8 cellular contexts compared by ENCODE assay signal in genomic region chr14:22112004-22112403, GRCh38.
DNase-seq lines count a peak whose midpoint lies in the region; ATAC-seq and TF ChIP-seq lines count a peak whose summit lies in the region.

No MANE protein-coding gene starts in this region.

- H3K4me1 Mint-ChIP-seq in activated CD4-positive, alpha-beta memory T cell treated with anti-CD3 and anti-CD28 coated beads, Interleukin-2, amount 10 ng/mL, durations not matched to agents 7 days and 5 days: peaks cover 27% of the 10 kb centered on the region
- H3K4me1 Mint-ChIP-seq in type B pancreatic cell (ENCODE audit: unreplicated experiment): no peaks in the 10 kb centered on the region

- H3K4me3 ChIP-seq in AG04450 (ENCODE audit: low read depth, low read length): no peak overlapping the region
- no peak overlapping the region for H3K4me3 ChIP-seq in HCT116 (replicated peaks in 1 of 2; ENCODE audit: low read depth in 1 of 2, low read length in 2 of 2)
- no peak overlapping the region for H3K4me3 ChIP-seq in adrenal gland

- peak overlapping the region; percentile 74 for H3K4me3 Mint-ChIP-seq in activated CD4-positive, alpha-beta memory T cell treated with anti-CD3 and anti-CD28 coated beads, Interleukin-2, amount 10 ng/mL, durations not matched to agents 7 days and 5 days
- H3K4me3 Mint-ChIP-seq in type B pancreatic cell: no peak overlapping the region

- DNase-seq in AG04450 (ENCODE audit: low read depth, low spot score) (no peak), HCT116 (ENCODE audit: low read depth, low spot score) (no peak), germinal center (ENCODE audit: low spot score) (peak; percentile 10), type B pancreatic cell (ENCODE audit: extremely low spot score, unreplicated experiment) (no peak), adrenal gland (no peak), NCI-H128 (lab: John Stamatoyannopoulos, UW; ENCODE audit: unreplicated experiment) (no peak), posterior vena cava (ENCODE audit: low spot score) (no peak)
- peak; percentile 53 for DNase-seq in activated CD4-positive, alpha-beta memory T cell treated with anti-CD3 and anti-CD28 coated beads, Interleukin-2, amount 10 ng/mL, durations not matched to agents 7 days and 5 days

- no peaks in the 10 kb centered on the region for H4K20me1 ChIP-seq in HCT116 (ENCODE audit: insufficient read depth)

- H2AFZ ChIP-seq in HCT116 (ENCODE audit: low read depth, low read length, poor library complexity, severe bottlenecking): no peak overlapping the region

- H3K4me2 ChIP-seq in HCT116 (ENCODE audit: low read length): no peak overlapping the region

- H3K9me3 Mint-ChIP-seq in activated CD4-positive, alpha-beta memory T cell treated with anti-CD3 and anti-CD28 coated beads, Interleukin-2, amount 10 ng/mL, durations not matched to agents 7 days and 5 days: no peaks in the 10 kb centered on the region
- H3K9me3 Mint-ChIP-seq in type B pancreatic cell: no peaks in the 10 kb centered on the region

- H3K27ac Mint-ChIP-seq in activated CD4-positive, alpha-beta memory T cell treated with anti-CD3 and anti-CD28 coated beads, Interleukin-2, amount 10 ng/mL, durations not matched to agents 7 days and 5 days: peak overlapping the region; percentile 58
- H3K27ac Mint-ChIP-seq in type B pancreatic cell: no peak overlapping the region

- no TSS peak for BruUV-seq in HCT116 (replicated peaks; lab: Mats Ljungman, UMichigan)

- H3K4me1 ChIP-seq in HCT116 (ENCODE audit: control insufficient read depth in 1 of 2, insufficient read depth in 2 of 2, low read length in 2 of 2) (no peaks in the 10 kb centered on the region), adrenal gland (replicated peaks in 1 of 2) (no peaks in the 10 kb centered on the region)

- no peaks in the 10 kb centered on the region for H3K9me2 ChIP-seq in HCT116 (ENCODE audit: insufficient read depth)

- H3K9me3 ChIP-seq in AG04450 (ENCODE audit: control insufficient read depth, insufficient read depth, low read length): no peaks in the 10 kb centered on the region
- no peaks in the 10 kb centered on the region for H3K9me3 ChIP-seq in HCT116 (ENCODE audit: control insufficient read depth in 1 of 2, insufficient read depth in 1 of 2, low read depth in 1 of 2, low read length in 2 of 2)
- no peaks in the 10 kb centered on the region for H3K9me3 ChIP-seq in adrenal gland (replicated peaks in 1 of 3)

- TF ChIP-seq RAD21 in HCT116 (IDR thresholded peaks at IDR 0.05; ENCODE audit: low read depth): peak; percentile 25; the same call in 1 of the 2 replicates

- TF ChIP-seq CTCF in AG04450 (IDR thresholded peaks at IDR 0.05; ENCODE audit: low read depth, low read length) (peak; percentile 58), HCT116 (IDR thresholded peaks at IDR 0.05 in 2 of 3, conservative IDR thresholded peaks at IDR 0.05 in 1 of 3; ENCODE audit: borderline replicate concordance in 1 of 3, insufficient read depth in 1 of 3, low read depth in 2 of 3, low read length in 2 of 3) (peak; percentile 11 to 84 (median 65); a peak in 4 of 6 replicates), type B pancreatic cell (conservative IDR thresholded peaks at IDR 0.05) (peak; percentile 77), adrenal gland (IDR thresholded peaks at IDR 0.05) (peak in 1 of 6 experiments; percentile 35)

- no peaks in the 10 kb centered on the region for H3K27me3 Mint-ChIP-seq in activated CD4-positive, alpha-beta memory T cell treated with anti-CD3 and anti-CD28 coated beads, Interleukin-2, amount 10 ng/mL, durations not matched to agents 7 days and 5 days
- H3K27me3 Mint-ChIP-seq in type B pancreatic cell: peaks cover 10% of the 10 kb centered on the region

- POLR2A ChIA-PET in AG04450 (lab: Yijun Ruan, JAX): interaction anchor here (0.6 kb wide), 1 partner anchor 263 kb away, joined by 3 read pairs; no protein-coding TSS in a partner anchor
- POLR2A ChIA-PET in HCT116 (lab: Charles Lee): no interaction called here
- POLR2A ChIA-PET in activated CD4-positive, alpha-beta memory T cell treated with anti-CD3 and anti-CD28 coated beads, Interleukin-2, amount 10 ng/mL, durations not matched to agents 7 days and 5 days (lab: Charles Lee): interaction anchor here (1.4 to 2.4 kb wide), 2 partner anchors 420 to 436 kb away, joined by 3 to 6 read pairs; no protein-coding TSS in a partner anchor

- WGBS in adrenal gland, 4 donors: 69 to 74% (median 72%) methylated on average over 3 of the region's 3 CpGs

- no peak for TF ChIP-seq POLR2A in HCT116 (IDR thresholded peaks at IDR 0.05; ENCODE audit: borderline replicate concordance, extremely low read depth, insufficient read depth, insufficient read length)
- no peak for TF ChIP-seq POLR2A in adrenal gland (IDR thresholded peaks at IDR 0.05)

- H3K36me3 ChIP-seq in HCT116 (ENCODE audit: control insufficient read depth in 1 of 2, insufficient read depth in 2 of 2, low read length in 2 of 2): no peaks in the 10 kb centered on the region
- H3K36me3 ChIP-seq in adrenal gland (replicated peaks in 1 of 2): no peaks in the 10 kb centered on the region

- H3K27me3 ChIP-seq in AG04450 (ENCODE audit: control insufficient read depth, insufficient read depth, low read length) (no peaks in the 10 kb centered on the region), HCT116 (ENCODE audit: insufficient read depth, low read length) (peaks cover 17% of the 10 kb centered on the region; the same call in 1 of the 2 replicates), adrenal gland (no peaks in the 10 kb centered on the region)

- RAD21 ChIA-PET in HCT116 (lab: Charles Lee; ENCODE audit: low non-redundant PET in 1 of 2, low total read pairs in 2 of 2, uncharacterized antibody in 2 of 2, unreplicated experiment in 2 of 2): no interaction called here

- no peak; the same call in 1 of the 2 replicates for ATAC-seq in HCT116

- no peaks in the 10 kb centered on the region for H3K36me3 Mint-ChIP-seq in activated CD4-positive, alpha-beta memory T cell treated with anti-CD3 and anti-CD28 coated beads, Interleukin-2, amount 10 ng/mL, durations not matched to agents 7 days and 5 days (ENCODE audit: low read depth)
- H3K36me3 Mint-ChIP-seq in type B pancreatic cell: no peaks in the 10 kb centered on the region

- CTCF ChIA-PET in AG04450 (lab: Charles Lee): interaction anchor here (0.6 to 2.2 kb wide), 25 partner anchors 8 to 278 kb away, joined by 3 to 18 read pairs (median 3); no protein-coding TSS in a partner anchor
- CTCF ChIA-PET in HCT116 (lab: Charles Lee): interaction anchor here (0.6 to 1.9 kb wide), 14 partner anchors 9 to 263 kb away, joined by 3 to 15 read pairs (median 4); no protein-coding TSS in a partner anchor
- CTCF ChIA-PET in activated CD4-positive, alpha-beta memory T cell treated with anti-CD3 and anti-CD28 coated beads, Interleukin-2, amount 10 ng/mL, durations not matched to agents 7 days and 5 days (lab: Charles Lee): interaction anchor here (0.6 to 2.3 kb wide), 9 partner anchors 9 to 458 kb away, joined by 3 to 10 read pairs (median 4); no protein-coding TSS in a partner anchor

- no peaks in the 10 kb centered on the region for H3K79me2 ChIP-seq in HCT116 (ENCODE audit: insufficient read depth, low read length)

- H3K27ac ChIP-seq in AG04450 (ENCODE audit: low read depth, low read length) (no peak overlapping the region), HCT116 (ENCODE audit: low read depth, low read length) (no peak overlapping the region), adrenal gland (no peak overlapping the region)

- intact Hi-C loops in HCT116 (cut with micrococcal nuclease) (no loop called here), adrenal gland (cut with DNase I) (no loop called here), posterior vena cava (cut with DNase I) (no loop called here)

- H3K9ac ChIP-seq in HCT116 (ENCODE audit: low read length): no peak overlapping the region

TF ChIP-seq in HCT116, 20 proteins besides CTCF, POLR2A, EP300 and RAD21:
- TF ChIP-seq ELF1 (IDR thresholded peaks at IDR 0.05; ENCODE audit: borderline replicate concordance, low read depth) (no peak), FOSL1 (IDR thresholded peaks at IDR 0.05; ENCODE audit: low read depth) (no peak), REST (IDR thresholded peaks at IDR 0.05; ENCODE audit: low read depth) (no peak), ZNF274 (IDR thresholded peaks at IDR 0.05; ENCODE audit: low read depth, low read length) (no peak), EZH2phosphoT487 (IDR thresholded peaks at IDR 0.05; ENCODE audit: borderline replicate concordance) (no peak), JUND (IDR thresholded peaks at IDR 0.05) (no peak)

Comparison
In these comparisons a context has a peak if more than half of its experiments do, and no peak if none do; other contexts are left out.
1. DNase-seq: peak in activated CD4-positive, alpha-beta memory T cell treated with anti-CD3 and anti-CD28 coated beads, Interleukin-2, amount 10 ng/mL, durations not matched to agents 7 days and 5 days (single experiment) and germinal center (single experiment); none in AG04450 (single experiment), HCT116 (single experiment), type B pancreatic cell (single experiment), adrenal gland (0 of 7), NCI-H128 (single experiment) and posterior vena cava (single experiment).